In genomic region chr2:113707106-113707505, GRCh38 we compare ENCODE assay signal across 16 cellular contexts. TPM values are rescaled to one million over a fixed set of nuclear protein-coding genes. Genes with fewer than 3 reads are reported as not detected.
DNase-seq lines count a peak whose midpoint lies in the region; ATAC-seq and TF ChIP-seq lines count a peak whose summit lies in the region.
"Had no signal": no experiment of that assay in that cellular context is flagged by ENCODE, and none has a peak within 500 bp of the region (broad histone marks: within the 10 kb centered on the region; RNA-seq: fewer than 3 reads in every experiment).

No MANE protein-coding gene starts in this region.

- H3K4me1 ChIP-seq in left lung (no peaks in the 10 kb centered on the region), right atrium auricular region (no peaks in the 10 kb centered on the region), left ventricle myocardium inferior (peaks cover 5% of the 10 kb centered on the region)

- H3K36me3 ChIP-seq in left lung (peaks cover 0 to 14% of the 10 kb centered on the region in 2 donors), right atrium auricular region (no peaks in the 10 kb centered on the region), left ventricle myocardium inferior (peaks cover 21% of the 10 kb centered on the region)

- DNase-seq in EH (ENCODE audit: low read depth) (peak; percentile 17), NCI-H2081 treated with DMSO at 0.1 percent for 48 hours (lab: John Stamatoyannopoulos, UW) (peak; percentile 23), epithelial cell of esophagus (ENCODE audit: low read depth) (peak; percentile 16), left lung (no peak), right atrium auricular region (ENCODE audit: low spot score) (no peak), NCI-H526 (lab: John Stamatoyannopoulos, UW) (no peak), D341Med (ENCODE audit: low spot score) (no peak), left ventricle myocardium inferior (no peak)
- DNase-seq: CD8-positive, alpha-beta memory T cell; DMS 273 treated with DMSO at 0.1 percent for 48 hours; GOT3; Kasumi-1; NCI-H2227 treated with DMSO at 0.1 percent for 48 hours; NCI-H524 treated with DMSO at 0.1 percent for 48 hours had no signal

- no peak overlapping the region for H3K4me3 ChIP-seq in epithelial cell of esophagus (ENCODE audit: low read length)
- H3K4me3 ChIP-seq in left lung, result no peak overlapping the region
- H3K4me3 ChIP-seq in right atrium auricular region, result no peak overlapping the region
- no peak overlapping the region for H3K4me3 ChIP-seq in left ventricle myocardium inferior

- no peak overlapping the region for H3K27ac ChIP-seq in left lung
- H3K27ac ChIP-seq in right atrium auricular region, result no peak overlapping the region
- H3K27ac ChIP-seq in left ventricle myocardium inferior (replicated peaks), result no peak overlapping the region

- peak; percentile 19 for ATAC-seq in left lung
- ATAC-seq: Panc1, Right ventricle myocardium inferior had no signal

- H3K9me3 ChIP-seq in left lung (no peaks in the 10 kb centered on the region), right atrium auricular region (no peaks in the 10 kb centered on the region), left ventricle myocardium inferior (replicated peaks) (no peaks in the 10 kb centered on the region)

- intact Hi-C loops in left lung (cut with DNase I), result no loop called here
- intact Hi-C loops in left ventricle myocardium inferior (cut with micrococcal nuclease), result no loop called here

- TF ChIP-seq CTCF in epithelial cell of esophagus (IDR thresholded peaks at IDR 0.05; ENCODE audit: insufficient read depth, low read depth, low read length, missing control alignments) (no peak), left lung (IDR thresholded peaks at IDR 0.05) (no peak), right atrium auricular region (IDR thresholded peaks at IDR 0.05) (no peak), left ventricle myocardium inferior (IDR thresholded peaks at IDR 0.05; ENCODE audit: borderline replicate concordance) (no peak)

- H3K27me3 ChIP-seq in left lung (no peaks in the 10 kb centered on the region), right atrium auricular region (no peaks in the 10 kb centered on the region), left ventricle myocardium inferior (ENCODE audit: low read depth) (no peaks in the 10 kb centered on the region)

RNA-seq across cellular contexts. Expression of gene SLC35F5, which starts 49.3 kb away (rescaled TPM):
- total RNA-seq in left lung, result 100 to 1,000 TPM in 1 of 2 donors, 10 to 100 TPM in 1; 75.7 to 100 TPM
- 10 to 100 TPM; 38.7 to 54.3 TPM for total RNA-seq in right atrium auricular region
- total RNA-seq in left ventricle myocardium inferior, result 61.4 TPM

Comparison
In these comparisons a context has a peak if more than half of its experiments do, and no peak if none do; other contexts are left out.
1. DNase-seq: peak in EH (single experiment), NCI-H2081 treated with DMSO at 0.1 percent for 48 hours (single experiment) and epithelial cell of esophagus (single experiment); none in left lung (0 of 2), right atrium auricular region (single experiment), NCI-H526 (0 of 2), D341Med (single experiment) and left ventricle myocardium inferior (single experiment).